2 cellular contexts compared by ENCODE assay signal in the genomic region with DNA sequence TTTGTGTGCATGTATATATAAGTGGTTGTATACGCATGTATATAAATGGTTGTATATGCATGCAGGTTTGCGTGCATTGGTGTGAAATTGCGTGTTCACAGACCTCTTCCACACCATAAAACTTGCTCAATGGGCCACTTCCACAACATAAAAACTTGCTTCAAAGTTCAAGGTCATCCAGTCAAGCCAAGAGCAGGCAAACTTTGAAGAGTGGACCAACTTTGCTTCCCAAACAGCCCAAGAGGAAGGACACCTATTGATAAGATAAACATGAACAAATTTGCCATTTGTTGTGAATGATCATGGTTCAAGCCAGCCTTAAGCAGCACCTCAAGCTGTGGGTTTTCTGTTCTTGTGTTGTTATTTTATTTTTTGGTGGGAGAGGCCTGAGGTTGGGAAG.
TF ChIP-seq lines count a peak whose summit lies in the region.

No MANE protein-coding gene starts in this region.

TF ChIP-seq in HepG2, 621 proteins besides CTCF, POLR2A, EP300 and RAD21 (continues in another document):
- TF ChIP-seq ZBTB7B (CRISPR knock-in tag; IDR thresholded peaks at IDR 0.05), result no peak
- TF ChIP-seq, protein P1, sequence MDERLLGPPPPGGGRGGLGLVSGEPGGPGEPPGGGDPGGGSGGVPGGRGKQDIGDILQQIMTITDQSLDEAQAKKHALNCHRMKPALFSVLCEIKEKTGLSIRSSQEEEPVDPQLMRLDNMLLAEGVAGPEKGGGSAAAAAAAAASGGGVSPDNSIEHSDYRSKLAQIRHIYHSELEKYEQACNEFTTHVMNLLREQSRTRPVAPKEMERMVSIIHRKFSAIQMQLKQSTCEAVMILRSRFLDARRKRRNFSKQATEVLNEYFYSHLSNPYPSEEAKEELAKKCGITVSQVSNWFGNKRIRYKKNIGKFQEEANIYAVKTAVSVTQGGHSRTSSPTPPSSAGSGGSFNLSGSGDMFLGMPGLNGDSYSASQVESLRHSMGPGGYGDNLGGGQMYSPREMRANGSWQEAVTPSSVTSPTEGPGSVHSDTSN (CRISPR knock-in tag; IDR thresholded peaks at IDR 0.05), result no peak
- no peak for TF ChIP-seq NKX3-1 (CRISPR knock-in tag; IDR thresholded peaks at IDR 0.05)
- TF ChIP-seq HDAC2 (CRISPR knock-in tag; IDR thresholded peaks at IDR 0.05), result 0 out of 2 replicates have a peak, but pooled peaks have one; percentile 36
- TF ChIP-seq ZNF614 (CRISPR knock-in tag; IDR thresholded peaks at IDR 0.05; ENCODE audit: borderline replicate concordance), result 0 out of 2 replicates have a peak, but pooled peaks have one; percentile 28
- peak; percentile 24; the same call in 1 of the 2 replicates for TF ChIP-seq HOXA3 (CRISPR knock-in tag; IDR thresholded peaks at IDR 0.05)
- no peak for TF ChIP-seq SIX4 (CRISPR knock-in tag; IDR thresholded peaks at IDR 0.05)
- TF ChIP-seq ZNF569 (CRISPR knock-in tag; IDR thresholded peaks at IDR 0.05; ENCODE audit: borderline replicate concordance), result no peak
- TF ChIP-seq, protein P2, sequence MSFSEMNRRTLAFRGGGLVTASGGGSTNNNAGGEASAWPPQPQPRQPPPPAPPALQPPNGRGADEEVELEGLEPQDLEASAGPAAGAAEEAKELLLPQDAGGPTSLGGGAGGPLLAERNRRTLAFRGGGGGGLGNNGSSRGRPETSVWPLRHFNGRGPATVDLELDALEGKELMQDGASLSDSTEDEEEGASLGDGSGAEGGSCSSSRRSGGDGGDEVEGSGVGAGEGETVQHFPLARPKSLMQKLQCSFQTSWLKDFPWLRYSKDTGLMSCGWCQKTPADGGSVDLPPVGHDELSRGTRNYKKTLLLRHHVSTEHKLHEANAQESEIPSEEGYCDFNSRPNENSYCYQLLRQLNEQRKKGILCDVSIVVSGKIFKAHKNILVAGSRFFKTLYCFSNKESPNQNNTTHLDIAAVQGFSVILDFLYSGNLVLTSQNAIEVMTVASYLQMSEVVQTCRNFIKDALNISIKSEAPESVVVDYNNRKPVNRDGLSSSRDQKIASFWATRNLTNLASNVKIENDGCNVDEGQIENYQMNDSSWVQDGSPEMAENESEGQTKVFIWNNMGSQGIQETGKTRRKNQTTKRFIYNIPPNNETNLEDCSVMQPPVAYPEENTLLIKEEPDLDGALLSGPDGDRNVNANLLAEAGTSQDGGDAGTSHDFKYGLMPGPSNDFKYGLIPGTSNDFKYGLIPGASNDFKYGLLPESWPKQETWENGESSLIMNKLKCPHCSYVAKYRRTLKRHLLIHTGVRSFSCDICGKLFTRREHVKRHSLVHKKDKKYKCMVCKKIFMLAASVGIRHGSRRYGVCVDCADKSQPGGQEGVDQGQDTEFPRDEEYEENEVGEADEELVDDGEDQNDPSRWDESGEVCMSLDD (CRISPR knock-in tag; IDR thresholded peaks at IDR 0.05; ENCODE audit: borderline replicate concordance), result no peak
- TF ChIP-seq RFX3 (CRISPR knock-in tag; IDR thresholded peaks at IDR 0.05), result no peak
- no peak for TF ChIP-seq ZNF44 (CRISPR knock-in tag; IDR thresholded peaks at IDR 0.05)
- TF ChIP-seq ZBTB8A (CRISPR knock-in tag; IDR thresholded peaks at IDR 0.05; ENCODE audit: borderline replicate concordance, low read depth), result no peak
- TF ChIP-seq THAP11 (CRISPR knock-in tag; IDR thresholded peaks at IDR 0.05), result no peak
- no peak for TF ChIP-seq ZC3H4 (CRISPR knock-in tag; IDR thresholded peaks at IDR 0.05; ENCODE audit: borderline replicate concordance)
- TF ChIP-seq JUND (CRISPR knock-in tag; IDR thresholded peaks at IDR 0.05), result no peak
- TF ChIP-seq, protein P3, sequence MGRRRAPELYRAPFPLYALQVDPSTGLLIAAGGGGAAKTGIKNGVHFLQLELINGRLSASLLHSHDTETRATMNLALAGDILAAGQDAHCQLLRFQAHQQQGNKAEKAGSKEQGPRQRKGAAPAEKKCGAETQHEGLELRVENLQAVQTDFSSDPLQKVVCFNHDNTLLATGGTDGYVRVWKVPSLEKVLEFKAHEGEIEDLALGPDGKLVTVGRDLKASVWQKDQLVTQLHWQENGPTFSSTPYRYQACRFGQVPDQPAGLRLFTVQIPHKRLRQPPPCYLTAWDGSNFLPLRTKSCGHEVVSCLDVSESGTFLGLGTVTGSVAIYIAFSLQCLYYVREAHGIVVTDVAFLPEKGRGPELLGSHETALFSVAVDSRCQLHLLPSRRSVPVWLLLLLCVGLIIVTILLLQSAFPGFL (CRISPR knock-in tag; IDR thresholded peaks at IDR 0.05), result no peak
- TF ChIP-seq SRSF9 (IDR thresholded peaks at IDR 0.05; ENCODE audit: borderline replicate concordance, insufficient read depth, low read depth, low read length, poor library complexity, severe bottlenecking), result no peak
- no peak for TF ChIP-seq PHF5A (CRISPR knock-in tag; IDR thresholded peaks at IDR 0.05; ENCODE audit: low read depth, unreplicated experiment)
- TF ChIP-seq BCL6 (CRISPR knock-in tag; IDR thresholded peaks at IDR 0.05), result 0 out of 2 replicates have a peak, but pooled peaks have one; percentile 36
- TF ChIP-seq, protein P4, sequence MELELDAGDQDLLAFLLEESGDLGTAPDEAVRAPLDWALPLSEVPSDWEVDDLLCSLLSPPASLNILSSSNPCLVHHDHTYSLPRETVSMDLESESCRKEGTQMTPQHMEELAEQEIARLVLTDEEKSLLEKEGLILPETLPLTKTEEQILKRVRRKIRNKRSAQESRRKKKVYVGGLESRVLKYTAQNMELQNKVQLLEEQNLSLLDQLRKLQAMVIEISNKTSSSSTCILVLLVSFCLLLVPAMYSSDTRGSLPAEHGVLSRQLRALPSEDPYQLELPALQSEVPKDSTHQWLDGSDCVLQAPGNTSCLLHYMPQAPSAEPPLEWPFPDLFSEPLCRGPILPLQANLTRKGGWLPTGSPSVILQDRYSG (CRISPR knock-in tag; IDR thresholded peaks at IDR 0.05), result no peak
- TF ChIP-seq, protein P5, sequence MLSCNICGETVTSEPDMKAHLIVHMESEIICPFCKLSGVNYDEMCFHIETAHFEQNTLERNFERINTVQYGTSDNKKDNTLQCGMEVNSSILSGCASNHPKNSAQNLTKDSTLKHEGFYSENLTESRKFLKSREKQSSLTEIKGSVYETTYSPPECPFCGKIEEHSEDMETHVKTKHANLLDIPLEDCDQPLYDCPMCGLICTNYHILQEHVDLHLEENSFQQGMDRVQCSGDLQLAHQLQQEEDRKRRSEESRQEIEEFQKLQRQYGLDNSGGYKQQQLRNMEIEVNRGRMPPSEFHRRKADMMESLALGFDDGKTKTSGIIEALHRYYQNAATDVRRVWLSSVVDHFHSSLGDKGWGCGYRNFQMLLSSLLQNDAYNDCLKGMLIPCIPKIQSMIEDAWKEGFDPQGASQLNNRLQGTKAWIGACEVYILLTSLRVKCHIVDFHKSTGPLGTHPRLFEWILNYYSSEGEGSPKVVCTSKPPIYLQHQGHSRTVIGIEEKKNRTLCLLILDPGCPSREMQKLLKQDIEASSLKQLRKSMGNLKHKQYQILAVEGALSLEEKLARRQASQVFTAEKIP (CRISPR knock-in tag; IDR thresholded peaks at IDR 0.05; ENCODE audit: borderline replicate concordance), result no peak
- no peak for TF ChIP-seq TOPORS (CRISPR knock-in tag; IDR thresholded peaks at IDR 0.05)
- TF ChIP-seq ZNF577 (CRISPR knock-in tag; IDR thresholded peaks at IDR 0.05; ENCODE audit: borderline replicate concordance, low read depth), result no peak

TF ChIP-seq in liver, 16 proteins besides CTCF, POLR2A, EP300 and RAD21:
- TF ChIP-seq HNF4A (conservative IDR thresholded peaks at IDR 0.05), result peak; percentile 15 to 34
- TF ChIP-seq, protein P6, sequence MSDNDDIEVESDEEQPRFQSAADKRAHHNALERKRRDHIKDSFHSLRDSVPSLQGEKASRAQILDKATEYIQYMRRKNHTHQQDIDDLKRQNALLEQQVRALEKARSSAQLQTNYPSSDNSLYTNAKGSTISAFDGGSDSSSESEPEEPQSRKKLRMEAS (IDR thresholded peaks at IDR 0.05), result no peak
